Comparison of ENCODE assay signal across 33 cellular contexts in genomic region chrY:3023606-3024005, GRCh38.
DNase-seq lines count a peak whose midpoint lies in the region; ATAC-seq and TF ChIP-seq lines count a peak whose summit lies in the region.
"Had no signal": no experiment of that assay in that cellular context is flagged by ENCODE, and none has a peak within 500 bp of the region (broad histone marks: within the 10 kb centered on the region; RNA-seq: fewer than 3 reads in every experiment).

No MANE protein-coding gene starts in this region.

- H3K27me3 Mint-ChIP-seq in CD4-positive, alpha-beta T cell: no peaks in the 10 kb centered on the region
- H3K27me3 Mint-ChIP-seq: activated CD4-positive, alpha-beta memory T cell treated with anti-CD3 and anti-CD28 coated beads, Interleukin-2, amount 10 ng/mL, durations not matched to agents 7 days and 5 days; activated naive CD4-positive, alpha-beta T cell treated with anti-CD3 and anti-CD28 coated beads, Interleukin-2, amount 10 ng/mL, durations not matched to agents 7 days and 5 days; activated T-helper 17 cell treated with anti-CD3 and anti-CD28 coated beads, Interleukin-2, amount 50 U/mL, for 72 hours; brain; CD8-positive, alpha-beta memory T cell had no signal

- no peaks in the 10 kb centered on the region for H3K9me2 ChIP-seq in OCI-LY7 (ENCODE audit: insufficient read depth, low read length)

- peak overlapping the region; percentile 29 for H3K4me2 ChIP-seq in OCI-LY7 (ENCODE audit: low read length)
- H3K4me2 ChIP-seq: A549, hepatocyte had no signal

- POLR2A ChIA-PET in CD4-positive, alpha-beta T cell (lab: Charles Lee): no interaction called here
- POLR2A ChIA-PET in OCI-LY7 (lab: Charles Lee): interaction anchor here (1.0 to 3.8 kb wide), 3 partner anchors 15 to 20 kb away, joined by 3 to 25 read pairs (median 23); no protein-coding TSS in a partner anchor

- H3K79me2 ChIP-seq in OCI-LY7 (ENCODE audit: insufficient read depth, low read depth, low read length): no peaks in the 10 kb centered on the region; the same call in 1 of the 2 replicates
- H3K79me2 ChIP-seq: hepatocyte had no signal

- no peaks in the 10 kb centered on the region for H3K9me3 ChIP-seq in CD4-positive, alpha-beta T cell (ENCODE audit: control insufficient read depth, low read length)
- H3K9me3 ChIP-seq in OCI-LY7 (ENCODE audit: low read length): no peaks in the 10 kb centered on the region
- no peaks in the 10 kb centered on the region for H3K9me3 ChIP-seq in mesodermal cell (ENCODE audit: control insufficient read depth, low read length)
- H3K9me3 ChIP-seq in esophagus squamous epithelium: no peaks in the 10 kb centered on the region
- H3K9me3 ChIP-seq: A549, gastroesophageal sphincter, ovary, Peyer's patch had no signal

- H3K4me1 Mint-ChIP-seq in CD4-positive, alpha-beta T cell (ENCODE audit: low read depth): peaks cover 36% of the 10 kb centered on the region
- H3K4me1 Mint-ChIP-seq: activated CD4-positive, alpha-beta memory T cell treated with anti-CD3 and anti-CD28 coated beads, Interleukin-2, amount 10 ng/mL, durations not matched to agents 7 days and 5 days; activated naive CD4-positive, alpha-beta T cell treated with anti-CD3 and anti-CD28 coated beads, Interleukin-2, amount 10 ng/mL, durations not matched to agents 7 days and 5 days; activated T-helper 17 cell treated with anti-CD3 and anti-CD28 coated beads, Interleukin-2, amount 50 U/mL, for 72 hours; brain had no signal

- ATAC-seq in CD4-positive, alpha-beta T cell (ENCODE audit: poor library complexity): no peak
- peak; percentile 69 for ATAC-seq in GM21390 (IDR thresholded peaks at IDR 0.05; ENCODE audit: unreplicated experiment)
- ATAC-seq: A549; activated T-helper 17 cell treated with anti-CD3 and anti-CD28 coated beads, Interleukin-2, amount 50 U/mL, for 72 hours; gastroesophageal sphincter; HepG2; left cardiac atrium had no signal

- no peaks in the 10 kb centered on the region for H3K36me3 Mint-ChIP-seq in CD4-positive, alpha-beta T cell (ENCODE audit: low read depth)
- H3K36me3 Mint-ChIP-seq: brain had no signal

- no peaks in the 10 kb centered on the region for H4K20me1 ChIP-seq in OCI-LY7 (ENCODE audit: insufficient read depth, low read length)

- no peaks in the 10 kb centered on the region for H3K27me3 ChIP-seq in CD4-positive, alpha-beta T cell (ENCODE audit: control insufficient read depth, insufficient read depth, low read length)
- no peaks in the 10 kb centered on the region for H3K27me3 ChIP-seq in esophagus squamous epithelium
- H3K27me3 ChIP-seq: gastroesophageal sphincter, hepatocyte, ovary, Peyer's patch had no signal

- no peak for TF ChIP-seq CTCF in CD4-positive, alpha-beta T cell (IDR thresholded peaks at IDR 0.05)
- TF ChIP-seq CTCF in OCI-LY7 (conservative IDR thresholded peaks at IDR 0.05; ENCODE audit: low read length): no peak
- TF ChIP-seq CTCF in esophagus squamous epithelium (IDR thresholded peaks at IDR 0.05): no peak

- peak overlapping the region; percentile 27 for H3K27ac Mint-ChIP-seq in CD4-positive, alpha-beta T cell
- H3K27ac Mint-ChIP-seq: activated CD4-positive, alpha-beta memory T cell treated with anti-CD3 and anti-CD28 coated beads, Interleukin-2, amount 10 ng/mL, durations not matched to agents 7 days and 5 days; activated naive CD4-positive, alpha-beta T cell treated with anti-CD3 and anti-CD28 coated beads, Interleukin-2, amount 10 ng/mL, durations not matched to agents 7 days and 5 days; activated T-helper 17 cell treated with anti-CD3 and anti-CD28 coated beads, Interleukin-2, amount 50 U/mL, for 72 hours; brain; HFFc6; T-helper 2 cell treated with Interferon-gamma antibody and Interleukin-4, amounts not matched to agents 5 μg/mL and 100 μg/mL, for 36 hours had no signal

- no peaks in the 10 kb centered on the region for H3K36me3 ChIP-seq in OCI-LY7 (ENCODE audit: insufficient read depth, low read length)
- no peaks in the 10 kb centered on the region for H3K36me3 ChIP-seq in mesodermal cell (ENCODE audit: control insufficient read depth, insufficient read depth, low read length)
- H3K36me3 ChIP-seq in esophagus squamous epithelium: no peaks in the 10 kb centered on the region
- H3K36me3 ChIP-seq: gastroesophageal sphincter, ovary, Peyer's patch had no signal

- intact Hi-C loops in CD4-positive, alpha-beta T cell (cut with DNase I, micrococcal nuclease): no loop called here
- intact Hi-C loops in OCI-LY7 (cut with micrococcal nuclease; ENCODE audit: unreplicated experiment): loop anchor here (2.0 to 5.0 kb wide), 2 partner anchors 19 to 86 kb away; partner anchors contain the start of gene ZFY
- intact Hi-C loops in esophagus squamous epithelium (cut with DNase I): no loop called here

- no peak overlapping the region for H3K4me3 Mint-ChIP-seq in CD4-positive, alpha-beta T cell
- H3K4me3 Mint-ChIP-seq: activated CD4-positive, alpha-beta memory T cell treated with anti-CD3 and anti-CD28 coated beads, Interleukin-2, amount 10 ng/mL, durations not matched to agents 7 days and 5 days; activated naive CD4-positive, alpha-beta T cell treated with anti-CD3 and anti-CD28 coated beads, Interleukin-2, amount 10 ng/mL, durations not matched to agents 7 days and 5 days; brain; CD8-positive, alpha-beta memory T cell; HFFc6; T-helper 2 cell treated with Interferon-gamma antibody and Interleukin-4, amounts not matched to agents 5 μg/mL and 100 μg/mL, for 36 hours had no signal

- DNase-seq in CD4-positive, alpha-beta T cell: no peak
- DNase-seq in OCI-LY7 (ENCODE audit: low spot score): peak; percentile 23
- DNase-seq in inferior parietal cortex (ENCODE audit: extremely low spot score): no peak
- no peak for DNase-seq in NCI-H1092 (lab: John Stamatoyannopoulos, UW)
- no peak for DNase-seq in H4 (ENCODE audit: low spot score)
- no peak for DNase-seq in esophagus squamous epithelium (lab: John Stamatoyannopoulos, UW)
- DNase-seq: activated CD4-positive, alpha-beta memory T cell treated with anti-CD3 and anti-CD28 coated beads, Interleukin-2, amount 10 ng/mL, durations not matched to agents 7 days and 5 days; activated CD8-positive, alpha-beta memory T cell treated with anti-CD3 and anti-CD28 coated beads, Interleukin-2, amount 50 U/mL, for 48 hours; activated naive CD4-positive, alpha-beta T cell treated with anti-CD3 and anti-CD28 coated beads, Interleukin-2, amount 10 ng/mL, durations not matched to agents 7 days and 5 days; amniotic stem cell; CD8-positive, alpha-beta memory T cell; GM23248; HFFc6; left cardiac atrium; NCI-H1417; NCI-H2029; NCI-H526 treated with DMSO at 0.1 percent for 48 hours; ovary; Peyer's patch; retina; SHP77 treated with DMSO at 0.1 percent for 48 hours; small intestine; stimulated activated naive CD4-positive, alpha-beta T cell had no signal

- H3K9me3 Mint-ChIP-seq in CD4-positive, alpha-beta T cell: no peaks in the 10 kb centered on the region
- H3K9me3 Mint-ChIP-seq: activated CD4-positive, alpha-beta memory T cell treated with anti-CD3 and anti-CD28 coated beads, Interleukin-2, amount 10 ng/mL, durations not matched to agents 7 days and 5 days; activated naive CD4-positive, alpha-beta T cell treated with anti-CD3 and anti-CD28 coated beads, Interleukin-2, amount 10 ng/mL, durations not matched to agents 7 days and 5 days; activated T-helper 17 cell treated with anti-CD3 and anti-CD28 coated beads, Interleukin-2, amount 50 U/mL, for 72 hours; brain; CD8-positive, alpha-beta memory T cell; HFFc6; T-helper 2 cell treated with Interferon-gamma antibody and Interleukin-4, amounts not matched to agents 5 μg/mL and 100 μg/mL, for 36 hours had no signal

- TF ChIP-seq POLR2A in esophagus squamous epithelium (IDR thresholded peaks at IDR 0.05): no peak

- no CpG with 5 or more reads among the region's 2 CpGs for WGBS in mesodermal cell (ENCODE audit: insufficient coverage in 2 of 2), 2 experiments
- WGBS in esophagus squamous epithelium, 2 donors: 80% methylated on average over 2 of the region's 2 CpGs; no CpG with 5 or more reads in 1 of the 2 donors

- H2AFZ ChIP-seq in OCI-LY7 (ENCODE audit: low read length): peak overlapping the region; percentile 58; the same call in 1 of the 2 replicates
- H2AFZ ChIP-seq: GM23248, hepatocyte had no signal

- H3K4me1 ChIP-seq in OCI-LY7 (ENCODE audit: insufficient read depth, low read length, poor library complexity, severe bottlenecking) (peaks cover 64% of the 10 kb centered on the region), mesodermal cell (ENCODE audit: control insufficient read depth, insufficient read depth, low read length, poor library complexity, severe bottlenecking) (no peaks in the 10 kb centered on the region), esophagus squamous epithelium (peaks cover 0 to 9% (median 0%) of the 10 kb centered on the region in 3 donors)
- H3K4me1 ChIP-seq: A549, gastroesophageal sphincter, Peyer's patch had no signal

- CTCF ChIA-PET in CD4-positive, alpha-beta T cell (lab: Charles Lee): no interaction called here
- CTCF ChIA-PET in OCI-LY7 (lab: Charles Lee; ENCODE audit: unreplicated experiment): no interaction called here

- no TSS peak for BruUV-seq in OCI-LY7 (replicated peaks; lab: Mats Ljungman, UMichigan)

- no peak overlapping the region for H3K4me3 ChIP-seq in OCI-LY7 (ENCODE audit: low read depth, low read length, poor library complexity, severe bottlenecking)
- H3K4me3 ChIP-seq in mesodermal cell (ENCODE audit: extremely low read depth, insufficient read depth, low read length, poor library complexity, severe bottlenecking): no peak overlapping the region
- H3K4me3 ChIP-seq in esophagus squamous epithelium: no peak overlapping the region
- H3K4me3 ChIP-seq: A549, gastroesophageal sphincter, GM23248, hepatocyte, lung, ovary, Peyer's patch had no signal

- H3K27ac ChIP-seq in CD4-positive, alpha-beta T cell (ENCODE audit: low read depth, low read length): no peak overlapping the region
- H3K27ac ChIP-seq in OCI-LY7 (ENCODE audit: low read depth, low read length, poor library complexity, severe bottlenecking) (peak overlapping the region; percentile 43), mesodermal cell (ENCODE audit: low read depth, low read length, severe bottlenecking) (peak overlapping the region; percentile 53), esophagus squamous epithelium (no peak overlapping the region)
- H3K27ac ChIP-seq: A549, gastroesophageal sphincter, GM23248, hepatocyte, ovary, Peyer's patch had no signal

Comparison
In these comparisons a context has a peak if more than half of its experiments do, and no peak if none do; other contexts are left out.
1. H3K27ac ChIP-seq: peak in OCI-LY7 (single experiment) and mesodermal cell (single experiment); none in CD4-positive, alpha-beta T cell (single experiment) and esophagus squamous epithelium (0 of 4).